1 cellular context compared by ENCODE assay signal in the genomic region with DNA sequence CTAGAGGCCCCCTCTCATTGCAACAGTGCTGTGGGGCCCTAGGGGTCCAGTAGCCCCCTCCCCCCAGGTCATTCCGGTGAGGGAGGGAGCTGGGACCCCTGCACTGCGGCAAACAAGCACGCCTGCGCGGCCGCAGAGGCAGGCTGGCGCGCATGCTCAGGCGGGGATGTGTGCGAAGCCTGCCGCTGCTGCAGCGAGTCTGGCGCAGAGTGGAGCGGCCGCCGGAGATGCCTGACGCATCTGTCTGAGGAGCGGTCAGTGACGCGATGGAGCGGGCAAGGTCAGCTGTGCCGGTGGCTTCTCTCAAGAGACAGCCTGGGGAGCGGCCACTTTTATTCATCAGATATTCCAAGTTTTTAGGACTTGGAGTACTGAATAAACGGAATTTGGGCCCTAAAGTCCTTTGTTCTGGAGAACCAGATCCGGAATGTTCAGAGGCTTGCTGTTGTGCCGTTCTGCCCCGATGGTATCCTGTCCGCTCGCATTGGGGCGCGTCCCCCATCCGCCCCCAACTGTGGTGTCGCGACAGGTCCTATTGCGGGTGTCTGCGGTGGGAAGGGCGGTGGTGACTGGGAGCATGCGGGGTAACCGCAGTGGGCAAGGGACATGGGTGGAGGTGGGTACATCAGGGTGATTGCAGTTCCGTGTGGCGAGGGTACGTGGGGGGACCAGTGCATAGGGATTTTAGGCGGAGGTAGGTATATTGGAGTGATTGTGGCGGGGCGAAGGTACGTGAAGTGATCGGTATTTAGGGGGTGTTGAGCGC.
TF ChIP-seq lines count a peak whose summit lies in the region.

Gene SNRPN, plus strand, starts transcription at position 205 of the 766 bp plus-strand sequence. CDS start 19,467 bp downstream, outside the sequence.
Gene SNURF, plus strand, starts transcription at position 205 of the 766 bp plus-strand sequence. Its CDS starts 62 bp downstream, at position 267.

TF ChIP-seq in HepG2, 621 proteins besides CTCF, POLR2A, EP300 and RAD21 (continued from another document):
- TF ChIP-seq, protein P1, sequence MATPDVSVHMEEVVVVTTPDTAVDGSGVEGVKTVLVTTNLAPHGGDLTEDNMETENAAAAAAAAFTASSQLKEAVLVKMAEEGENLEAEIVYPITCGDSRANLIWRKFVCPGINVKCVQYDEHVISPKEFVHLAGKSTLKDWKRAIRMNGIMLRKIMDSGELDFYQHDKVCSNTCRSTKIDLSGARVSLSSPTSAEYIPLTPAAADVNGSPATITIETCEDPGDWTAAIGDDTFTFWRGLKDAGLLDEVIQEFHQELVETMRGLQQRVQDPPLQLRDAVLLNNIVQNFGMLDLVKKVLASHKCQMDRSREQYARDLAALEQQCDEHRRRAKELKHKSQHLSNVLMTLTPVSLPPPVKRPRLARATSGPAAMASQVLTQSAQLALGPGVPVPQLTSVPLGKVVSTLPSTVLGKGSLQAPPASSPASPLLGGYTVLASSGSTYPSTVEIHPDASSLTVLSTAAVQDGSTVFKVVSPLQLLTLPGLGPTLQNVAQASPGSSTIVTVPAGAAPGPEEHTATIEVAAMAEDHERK (CRISPR knock-in tag; IDR thresholded peaks at IDR 0.05; ENCODE audit: low read depth), result no peak
- TF ChIP-seq ZNF503 (CRISPR knock-in tag; IDR thresholded peaks at IDR 0.05) (no peak), ZBTB44 (CRISPR knock-in tag; IDR thresholded peaks at IDR 0.05) (no peak), ZNF383 (CRISPR knock-in tag; IDR thresholded peaks at IDR 0.05; ENCODE audit: borderline replicate concordance) (no peak), ZNF207 (IDR thresholded peaks at IDR 0.05; ENCODE audit: borderline replicate concordance) (no peak)
TF ChIP-seq in HepG2: peak in this region for 64.
